In genomic region chr5:172816887-172817418, GRCh38 we compare ENCODE assay signal across 1 cellular context.
TF ChIP-seq lines count a peak whose summit lies in the region.

No MANE protein-coding gene starts in this region.

TF ChIP-seq in HEK293, 187 proteins besides CTCF, POLR2A, EP300 and RAD21 (continued from another document):
- TF ChIP-seq PRDM10 (tag by site-specific recombination; IDR thresholded peaks at IDR 0.05) = peak; percentile 70
- peak; percentile 38 for TF ChIP-seq ZFHX2 (tag by site-specific recombination; conservative IDR thresholded peaks at IDR 0.05)
- no peak for TF ChIP-seq ZNF76 (tag by site-specific recombination; IDR thresholded peaks at IDR 0.05; ENCODE audit: borderline replicate concordance, low read depth)
- TF ChIP-seq ZNF174 (tag by site-specific recombination; IDR thresholded peaks at IDR 0.05) = no peak
- TF ChIP-seq HOXC10 (CRISPR knock-in tag; IDR thresholded peaks at IDR 0.05) = no peak
- TF ChIP-seq FEZF1 (tag by site-specific recombination; IDR thresholded peaks at IDR 0.05) = no peak
- no peak for TF ChIP-seq ZNF239 (tag by site-specific recombination; IDR thresholded peaks at IDR 0.05)
- no peak for TF ChIP-seq GLIS2 (tag by site-specific recombination; IDR thresholded peaks at IDR 0.05)
- TF ChIP-seq ZNF530 (tag by site-specific recombination; IDR thresholded peaks at IDR 0.05; ENCODE audit: low read depth) = no peak
- no peak for TF ChIP-seq ZBTB20 (tag by site-specific recombination; IDR thresholded peaks at IDR 0.05)
- no peak for TF ChIP-seq SALL2 (tag by site-specific recombination; IDR thresholded peaks at IDR 0.05; ENCODE audit: borderline replicate concordance)
- TF ChIP-seq ZNF37A (tag by site-specific recombination; IDR thresholded peaks at IDR 0.05) = no peak
- TF ChIP-seq ZBTB11 (tag by site-specific recombination; conservative IDR thresholded peaks at IDR 0.05; ENCODE audit: low read depth) = no peak
TF ChIP-seq in HEK293: peak in this region for 3.
